In genomic region chr2:190443778-190444481, GRCh38 we compare ENCODE assay signal across 14 cellular contexts. TPM values are rescaled to one million over a fixed set of nuclear protein-coding genes. Genes with fewer than 3 reads are reported as not detected.
DNase-seq lines count a peak whose midpoint lies in the region; ATAC-seq and TF ChIP-seq lines count a peak whose summit lies in the region.
"Had no signal": no experiment of that assay in that cellular context is flagged by ENCODE, and none has a peak within 500 bp of the region (broad histone marks: within the 10 kb centered on the region; RNA-seq: fewer than 3 reads in every experiment).

No MANE protein-coding gene starts in this region.

- no peaks in the 10 kb centered on the region for H3K36me3 ChIP-seq in adipocyte (ENCODE audit: control insufficient read depth, insufficient read depth, low read length, severe bottlenecking)
- H3K36me3 ChIP-seq: neutrophil had no signal

- no peaks in the 10 kb centered on the region for H3K9me3 ChIP-seq in adipocyte (ENCODE audit: control insufficient read depth, low read length)
- H3K9me3 ChIP-seq: neutrophil had no signal

- TF ChIP-seq CTCF in fibroblast of pulmonary artery (IDR thresholded peaks at IDR 0.05; ENCODE audit: low read length, missing control alignments) = no peak

- H3K4me3 ChIP-seq in adipocyte (ENCODE audit: low read length) = no peak overlapping the region
- H3K4me3 ChIP-seq in fibroblast of pulmonary artery (replicated peaks; ENCODE audit: low read depth, low read length) = no peak overlapping the region

- no peak for ATAC-seq in stimulated activated effector memory CD8-positive, alpha-beta T cell treated with anti-CD3 and anti-CD28 coated beads, Interleukin-12 subunit alpha, Interleukin-12 subunit beta, amount 100 ng/mL, for 72 hours
- ATAC-seq in GM19452 (IDR thresholded peaks at IDR 0.05; ENCODE audit: unreplicated experiment) = no peak
- ATAC-seq in GM19324 (IDR thresholded peaks at IDR 0.05; ENCODE audit: low FRiP score, unreplicated experiment) = no peak

- H3K9ac ChIP-seq in adipocyte (ENCODE audit: low read length) = no peak overlapping the region

- H3K27me3 Mint-ChIP-seq in activated naive CD8-positive, alpha-beta T cell = no peaks in the 10 kb centered on the region
- H3K27me3 Mint-ChIP-seq in activated naive CD8-positive, alpha-beta T cell treated with anti-CD3 and anti-CD28 coated beads for 36 hours = no peaks in the 10 kb centered on the region
- H3K27me3 Mint-ChIP-seq: IgD-negative memory B cell had no signal

- DNase-seq in activated naive CD8-positive, alpha-beta T cell treated with anti-CD3 and anti-CD28 coated beads for 36 hours = no peak
- peak; percentile 72 for DNase-seq in adipocyte (ENCODE audit: low read depth)
- DNase-seq in fibroblast of pulmonary artery (ENCODE audit: low read depth) = peak; percentile 41
- no peak for DNase-seq in stimulated activated effector memory CD8-positive, alpha-beta T cell treated with anti-CD3 and anti-CD28 coated beads, Interleukin-12 subunit alpha, Interleukin-12 subunit beta, amount 100 ng/mL, for 72 hours (ENCODE audit: low spot score in 2 of 2)
- DNase-seq in T1000 (lab: John Stamatoyannopoulos, UW) = no peak
- DNase-seq: activated gamma-delta T cell; GF-D8; H7; stimulated activated CD4-positive, alpha-beta T cell treated with anti-CD3 and anti-CD28 coated beads, Interleukin-2, amount 100 ng/mL, for 48 hours had no signal

- H3K4me1 Mint-ChIP-seq in activated naive CD8-positive, alpha-beta T cell (ENCODE audit: low read depth) = peaks cover 87% of the 10 kb centered on the region
- peaks cover 61% of the 10 kb centered on the region for H3K4me1 Mint-ChIP-seq in activated naive CD8-positive, alpha-beta T cell treated with anti-CD3 and anti-CD28 coated beads for 36 hours
- peaks cover 75% of the 10 kb centered on the region for H3K4me1 Mint-ChIP-seq in stimulated activated effector memory CD8-positive, alpha-beta T cell treated with anti-CD3 and anti-CD28 coated beads, Interleukin-12 subunit alpha, Interleukin-12 subunit beta, amount 100 ng/mL, for 72 hours

- peak overlapping the region; percentile 75 for H3K27ac Mint-ChIP-seq in activated naive CD8-positive, alpha-beta T cell
- H3K27ac Mint-ChIP-seq in activated naive CD8-positive, alpha-beta T cell treated with anti-CD3 and anti-CD28 coated beads for 36 hours = no peak overlapping the region
- peak overlapping the region; percentile 56 for H3K27ac Mint-ChIP-seq in stimulated activated effector memory CD8-positive, alpha-beta T cell treated with anti-CD3 and anti-CD28 coated beads, Interleukin-12 subunit alpha, Interleukin-12 subunit beta, amount 100 ng/mL, for 72 hours

- no peak overlapping the region for H3K4me3 Mint-ChIP-seq in activated naive CD8-positive, alpha-beta T cell
- H3K4me3 Mint-ChIP-seq in activated naive CD8-positive, alpha-beta T cell treated with anti-CD3 and anti-CD28 coated beads for 36 hours = no peak overlapping the region
- no peak overlapping the region for H3K4me3 Mint-ChIP-seq in stimulated activated effector memory CD8-positive, alpha-beta T cell treated with anti-CD3 and anti-CD28 coated beads, Interleukin-12 subunit alpha, Interleukin-12 subunit beta, amount 100 ng/mL, for 72 hours
- H3K4me3 Mint-ChIP-seq: IgD-negative memory B cell had no signal

- peaks cover 8% of the 10 kb centered on the region for H3K36me3 Mint-ChIP-seq in activated naive CD8-positive, alpha-beta T cell
- H3K36me3 Mint-ChIP-seq in activated naive CD8-positive, alpha-beta T cell treated with anti-CD3 and anti-CD28 coated beads for 36 hours = peaks cover 11% of the 10 kb centered on the region
- H3K36me3 Mint-ChIP-seq in stimulated activated effector memory CD8-positive, alpha-beta T cell treated with anti-CD3 and anti-CD28 coated beads, Interleukin-12 subunit alpha, Interleukin-12 subunit beta, amount 100 ng/mL, for 72 hours = peaks cover 17% of the 10 kb centered on the region

- H3K27me3 ChIP-seq in adipocyte (replicated peaks; ENCODE audit: control insufficient read depth, insufficient read depth, low read length) = no peaks in the 10 kb centered on the region
- H3K27me3 ChIP-seq: neutrophil had no signal

- no peaks in the 10 kb centered on the region for H3K9me3 Mint-ChIP-seq in activated naive CD8-positive, alpha-beta T cell (ENCODE audit: low read depth)
- no peaks in the 10 kb centered on the region for H3K9me3 Mint-ChIP-seq in activated naive CD8-positive, alpha-beta T cell treated with anti-CD3 and anti-CD28 coated beads for 36 hours
- no peaks in the 10 kb centered on the region for H3K9me3 Mint-ChIP-seq in stimulated activated effector memory CD8-positive, alpha-beta T cell treated with anti-CD3 and anti-CD28 coated beads, Interleukin-12 subunit alpha, Interleukin-12 subunit beta, amount 100 ng/mL, for 72 hours
- H3K9me3 Mint-ChIP-seq: IgD-negative memory B cell had no signal

- H3K4me1 ChIP-seq in adipocyte (ENCODE audit: control insufficient read depth, insufficient read depth, low read length) = peaks cover 12% of the 10 kb centered on the region

RNA-seq across cellular contexts. Expression of gene MFSD6, which starts 35.8 kb away (rescaled TPM):
- 10 to 100 TPM; 45.6 to 51.1 TPM for total RNA-seq in activated naive CD8-positive, alpha-beta T cell treated with anti-CD3 and anti-CD28 coated beads for 36 hours

Comparison
In these comparisons a context has a peak if more than half of its experiments do, and no peak if none do; other contexts are left out.
1. DNase-seq: peak in adipocyte (single experiment) and fibroblast of pulmonary artery (single experiment); none in activated naive CD8-positive, alpha-beta T cell treated with anti-CD3 and anti-CD28 coated beads for 36 hours (single experiment), stimulated activated effector memory CD8-positive, alpha-beta T cell treated with anti-CD3 and anti-CD28 coated beads, Interleukin-12 subunit alpha, Interleukin-12 subunit beta, amount 100 ng/mL, for 72 hours (0 of 2) and T1000 (single experiment).